In genomic region chrX:135985123-135985973, GRCh38 we compare ENCODE assay signal across 8 cellular contexts. TPM values are rescaled to one million over a fixed set of nuclear protein-coding genes. Genes with fewer than 3 reads are reported as not detected.
DNase-seq lines count a peak whose midpoint lies in the region; ATAC-seq and TF ChIP-seq lines count a peak whose summit lies in the region.

Gene SLC9A6, plus strand, starts transcription at chrX:135985435. Its CDS starts 224 bp downstream, at chrX:135985659.

- no peaks in the 10 kb centered on the region for H4K20me1 ChIP-seq in DND-41 (ENCODE audit: insufficient read depth, low read length)

- peaks cover 39% of the 10 kb centered on the region for H3K79me2 ChIP-seq in DND-41 (ENCODE audit: insufficient read depth, low read length)

- H3K9ac ChIP-seq in DND-41 (ENCODE audit: low read depth, low read length), result peak within 1 kb of the TSS; percentile 71

- 31% methylated on average over 52 of the region's 69 CpGs for WGBS in suprapubic skin

- H3K4me1 ChIP-seq in DND-41 (ENCODE audit: insufficient read depth, low read length), result peaks cover 41% of the 10 kb centered on the region
- H3K4me1 ChIP-seq in RWPE2 (ENCODE audit: insufficient read depth, poor library complexity, severe bottlenecking), result peaks cover 3% of the 10 kb centered on the region
- H3K4me1 ChIP-seq in neutrophil (ENCODE audit: control insufficient read depth in 1 of 2, insufficient read depth in 1 of 2, low read depth in 1 of 2, low read length in 1 of 2), result peaks cover 35 to 53% of the 10 kb centered on the region in 2 experiments
- H3K4me1 ChIP-seq in suprapubic skin, result no peaks in the 10 kb centered on the region

- peak; percentile 94 for ATAC-seq in DND-41 (ENCODE audit: insufficient read depth, low read depth)
- ATAC-seq in GM21576 (IDR thresholded peaks at IDR 0.05; ENCODE audit: unreplicated experiment), result peak; percentile 88
- ATAC-seq in RWPE2 (ENCODE audit: low read depth), result peak; percentile 90

- DNase-seq in DND-41 (peak; percentile 76), KG1 (lab: John Stamatoyannopoulos, UW) (peak; percentile 30), RWPE2 (ENCODE audit: low spot score) (peak; percentile 47), germinal center (ENCODE audit: low spot score) (peak; percentile 78), suprapubic skin (ENCODE audit: low spot score in 2 of 2) (peak; percentile 76)
- peak; percentile 3 to 63 (median 34) for DNase-seq in activated naive CD4-positive, alpha-beta T cell (lab: John Stamatoyannopoulos, UW)

- TF ChIP-seq EP300 in suprapubic skin (IDR thresholded peaks at IDR 0.05), result no peak

- H3K4me2 ChIP-seq in DND-41 (ENCODE audit: insufficient read depth, low read length), result peak within 1 kb of the TSS; percentile 79

- peak within 1 kb of the TSS; percentile 68 to 77 for H3K4me3 ChIP-seq in DND-41 (ENCODE audit: low read depth in 1 of 2, low read length in 2 of 2)
- H3K4me3 ChIP-seq in RWPE2 (ENCODE audit: severe bottlenecking), result peak within 1 kb of the TSS; percentile 63
- peak within 1 kb of the TSS; percentile 69 to 70 for H3K4me3 ChIP-seq in neutrophil (ENCODE audit: low read depth in 1 of 2, low read length in 1 of 2)
- H3K4me3 ChIP-seq in suprapubic skin, result peak within 1 kb of the TSS; percentile 71

- H3K27me3 ChIP-seq in DND-41 (ENCODE audit: insufficient read depth, low read length, poor library complexity) (no peaks in the 10 kb centered on the region), RWPE2 (ENCODE audit: insufficient read depth, poor library complexity, severe bottlenecking) (no peaks in the 10 kb centered on the region), neutrophil (no peaks in the 10 kb centered on the region), suprapubic skin (no peaks in the 10 kb centered on the region)

- TF ChIP-seq CTCF in DND-41 (IDR thresholded peaks at IDR 0.05; ENCODE audit: borderline replicate concordance, extremely low read depth, low read length, poor library complexity, severe bottlenecking) (no peak), RWPE2 (IDR thresholded peaks at IDR 0.05; ENCODE audit: poor library complexity, severe bottlenecking) (no peak), neutrophil (IDR thresholded peaks at IDR 0.05) (no peak), suprapubic skin (IDR thresholded peaks at IDR 0.05) (no peak)

- TF ChIP-seq POLR2A in suprapubic skin (IDR thresholded peaks at IDR 0.05), result no peak

- H3K36me3 ChIP-seq in DND-41 (ENCODE audit: insufficient read depth, low read length) (no peaks in the 10 kb centered on the region), RWPE2 (ENCODE audit: low read depth) (no peaks in the 10 kb centered on the region), neutrophil (no peaks in the 10 kb centered on the region), suprapubic skin (no peaks in the 10 kb centered on the region)

- H3K9me3 ChIP-seq in DND-41 (ENCODE audit: insufficient read depth, low read length, severe bottlenecking) (no peaks in the 10 kb centered on the region), RWPE2 (ENCODE audit: severe bottlenecking) (no peaks in the 10 kb centered on the region), neutrophil (no peaks in the 10 kb centered on the region), suprapubic skin (no peaks in the 10 kb centered on the region)

- peak within 1 kb of the TSS; percentile 86 for H2AFZ ChIP-seq in DND-41 (ENCODE audit: low read depth, low read length)

- peak within 1 kb of the TSS; percentile 83 for H3K27ac ChIP-seq in DND-41 (ENCODE audit: low read length)
- H3K27ac ChIP-seq in RWPE2 (ENCODE audit: poor library complexity, severe bottlenecking), result peak within 1 kb of the TSS; percentile 48
- H3K27ac ChIP-seq in neutrophil, result peak within 1 kb of the TSS; percentile 67
- peak within 1 kb of the TSS; percentile 77 for H3K27ac ChIP-seq in suprapubic skin

RNA-seq across cellular contexts. Expression of gene SLC9A6, which starts in this region (rescaled TPM):
- 10 to 100 TPM; 12.5 to 17.1 (median 15.3) TPM for total RNA-seq in suprapubic skin

Comparison
In these comparisons a context has a peak if more than half of its experiments do, and no peak if none do; other contexts are left out.
1. Peak in every context shown above with its lines: DNase-seq, ATAC-seq, H3K4me3 ChIP-seq and H3K27ac ChIP-seq.